11 cellular contexts compared by ENCODE assay signal in genomic region chr2:54551123-54551756, GRCh38.
DNase-seq lines count a peak whose midpoint lies in the region; ATAC-seq and TF ChIP-seq lines count a peak whose summit lies in the region.
"Had no signal": no experiment of that assay in that cellular context is flagged by ENCODE, and none has a peak within 500 bp of the region (broad histone marks: within the 10 kb centered on the region; RNA-seq: fewer than 3 reads in every experiment).

No MANE protein-coding gene starts in this region.

- no peak overlapping the region for H2AFZ ChIP-seq in trophoblast cell (ENCODE audit: insufficient read depth, low read length, poor library complexity)

- H2BK120ac ChIP-seq in trophoblast cell (ENCODE audit: insufficient read depth, low read length, poor library complexity): no peak overlapping the region

- peak overlapping the region; percentile 43 for H3K27ac ChIP-seq in trophoblast cell (ENCODE audit: low read depth, low read length)
- H3K27ac ChIP-seq in spleen: peak overlapping the region in 2 of 8 donors; percentile 32 to 51

- H3K4me3 ChIP-seq in trophoblast cell (ENCODE audit: low read depth, low read length): no peak overlapping the region
- H3K4me3 ChIP-seq in spleen: no peak overlapping the region
- H3K4me3 ChIP-seq: dorsolateral prefrontal cortex had no signal

- H3K18ac ChIP-seq in trophoblast cell (ENCODE audit: low read length): no peak overlapping the region

- no peak overlapping the region for H2AK5ac ChIP-seq in trophoblast cell (ENCODE audit: low read length)

- H3K4me1 ChIP-seq in trophoblast cell (ENCODE audit: control insufficient read depth in 1 of 2, insufficient read depth in 2 of 2, low read length in 2 of 2): peaks cover 10 to 18% of the 10 kb centered on the region in 2 experiments
- H3K4me1 ChIP-seq in spleen: peaks cover 0 to 50% (median 19%) of the 10 kb centered on the region in 6 donors

- ATAC-seq in GM19025 (IDR thresholded peaks at IDR 0.05; ENCODE audit: low read depth, unreplicated experiment) (peak; percentile 36), HG02798 (IDR thresholded peaks at IDR 0.05; ENCODE audit: poor library complexity, unreplicated experiment) (peak; percentile 77)

- H3K9ac ChIP-seq in trophoblast cell (ENCODE audit: low read length): no peak overlapping the region

- H3K4me2 ChIP-seq in trophoblast cell (ENCODE audit: low read length): peak overlapping the region; percentile 2

- peak; percentile 84 for DNase-seq in RPMI8226
- DNase-seq in trophoblast cell: peak in 1 of 2 donors; percentile 36
- no peak for DNase-seq in cerebellar cortex (ENCODE audit: low spot score)
- no peak for DNase-seq in spleen
- DNase-seq in NOMO-1 treated with DMSO at 0.1 percent for 48 hours (lab: John Stamatoyannopoulos, UW; ENCODE audit: unreplicated experiment): no peak
- no peak for DNase-seq in stimulated activated naive CD4-positive, alpha-beta T cell (lab: John Stamatoyannopoulos, UW)
- DNase-seq: activated T-cell treated with anti-CD3 and anti-CD28 coated beads, Interleukin-2, amount 50 U/mL, for 48 hours; NCI-H1417 treated with DMSO at 0.1 percent for 48 hours had no signal

- no peak for TF ChIP-seq CTCF in spleen (IDR thresholded peaks at IDR 0.05 in 8 of 11, conservative IDR thresholded peaks at IDR 0.05 in 3 of 11)

- H3K4ac ChIP-seq in trophoblast cell (ENCODE audit: low read depth, low read length): no peak overlapping the region

- H3K27me3 ChIP-seq in trophoblast cell (ENCODE audit: insufficient read depth, low read length) (no peaks in the 10 kb centered on the region), spleen (replicated peaks in 1 of 7) (no peaks in the 10 kb centered on the region)
- H3K27me3 ChIP-seq: dorsolateral prefrontal cortex had no signal

- H3K36me3 ChIP-seq in trophoblast cell (ENCODE audit: control insufficient read depth in 1 of 2, insufficient read depth in 2 of 2, low read length in 2 of 2) (no peaks in the 10 kb centered on the region), spleen (no peaks in the 10 kb centered on the region)

- WGBS in trophoblast cell (ENCODE audit: extremely low coverage, insufficient coverage, insufficient read length): no CpG with 5 or more reads among the region's 4 CpGs
- 40 to 51% (median 47%) methylated on average over 4 of the region's 4 CpGs for WGBS in spleen, 5 donors

- no peak overlapping the region for H3K14ac ChIP-seq in trophoblast cell (ENCODE audit: low read length)

- H3K79me1 ChIP-seq in trophoblast cell (ENCODE audit: low read length): no peaks in the 10 kb centered on the region

- intact Hi-C loops in spleen (cut with DNase I; ENCODE audit: low total_unique reads): no loop called here

- no peak overlapping the region for H2BK5ac ChIP-seq in trophoblast cell (ENCODE audit: low read depth, low read length, poor library complexity)

- H4K91ac ChIP-seq in trophoblast cell (ENCODE audit: low read depth, low read length): no peak overlapping the region

- no peak overlapping the region for H2BK12ac ChIP-seq in trophoblast cell (ENCODE audit: low read length)

- no peak overlapping the region for H4K8ac ChIP-seq in trophoblast cell (ENCODE audit: low read depth, low read length)

- no peak overlapping the region for H3K23ac ChIP-seq in trophoblast cell (ENCODE audit: low read length)

- no peak overlapping the region for H4K12ac ChIP-seq in trophoblast cell (ENCODE audit: low read depth, low read length)

- H3K9me3 ChIP-seq in trophoblast cell (ENCODE audit: insufficient read depth, low read depth, low read length): no peaks in the 10 kb centered on the region
- H3K9me3 ChIP-seq in spleen: no peaks in the 10 kb centered on the region

- no peak for TF ChIP-seq POLR2A in spleen (IDR thresholded peaks at IDR 0.05)

- H3K79me2 ChIP-seq in trophoblast cell (ENCODE audit: control insufficient read depth, insufficient read depth, low read length, poor library complexity): no peaks in the 10 kb centered on the region
